Comparison of ENCODE assay signal across 3 cellular contexts in genomic region chr19:31102674-31103073, GRCh38.
TF ChIP-seq lines count a peak whose summit lies in the region.

No MANE protein-coding gene starts in this region.

TF ChIP-seq in GM23338, 12 proteins besides CTCF, POLR2A, EP300 and RAD21 (continued from another document):
- TF ChIP-seq, protein P1, sequence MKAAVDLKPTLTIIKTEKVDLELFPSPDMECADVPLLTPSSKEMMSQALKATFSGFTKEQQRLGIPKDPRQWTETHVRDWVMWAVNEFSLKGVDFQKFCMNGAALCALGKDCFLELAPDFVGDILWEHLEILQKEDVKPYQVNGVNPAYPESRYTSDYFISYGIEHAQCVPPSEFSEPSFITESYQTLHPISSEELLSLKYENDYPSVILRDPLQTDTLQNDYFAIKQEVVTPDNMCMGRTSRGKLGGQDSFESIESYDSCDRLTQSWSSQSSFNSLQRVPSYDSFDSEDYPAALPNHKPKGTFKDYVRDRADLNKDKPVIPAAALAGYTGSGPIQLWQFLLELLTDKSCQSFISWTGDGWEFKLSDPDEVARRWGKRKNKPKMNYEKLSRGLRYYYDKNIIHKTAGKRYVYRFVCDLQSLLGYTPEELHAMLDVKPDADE (IDR thresholded peaks at IDR 0.05), result no peak
TF ChIP-seq in GM23338: peak in this region for 0.

TF ChIP-seq in K562, 482 proteins besides CTCF, POLR2A, EP300 and RAD21 (continued from another document):
- peak; percentile 81 for TF ChIP-seq RBM25 (IDR thresholded peaks at IDR 0.05; ENCODE audit: low read depth, low read length, severe bottlenecking)

TF ChIP-seq in HepG2, 621 proteins besides CTCF, POLR2A, EP300 and RAD21:
- TF ChIP-seq, protein P2, sequence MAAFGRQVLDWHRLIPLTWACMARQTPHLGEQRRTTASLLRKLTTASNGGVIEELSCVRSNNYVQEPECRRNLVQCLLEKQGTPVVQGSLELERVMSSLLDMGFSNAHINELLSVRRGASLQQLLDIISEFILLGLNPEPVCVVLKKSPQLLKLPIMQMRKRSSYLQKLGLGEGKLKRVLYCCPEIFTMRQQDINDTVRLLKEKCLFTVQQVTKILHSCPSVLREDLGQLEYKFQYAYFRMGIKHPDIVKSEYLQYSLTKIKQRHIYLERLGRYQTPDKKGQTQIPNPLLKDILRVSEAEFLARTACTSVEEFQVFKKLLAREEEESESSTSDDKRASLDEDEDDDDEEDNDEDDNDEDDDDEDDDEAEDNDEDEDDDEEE (CRISPR knock-in tag; IDR thresholded peaks at IDR 0.05), result no peak
- TF ChIP-seq DNMT3B (CRISPR knock-in tag; conservative IDR thresholded peaks at IDR 0.05) (no peak), ZMYM3 (CRISPR knock-in tag; IDR thresholded peaks at IDR 0.05) (no peak), DMAP1 (CRISPR knock-in tag; IDR thresholded peaks at IDR 0.05) (no peak), MIER2 (CRISPR knock-in tag; IDR thresholded peaks at IDR 0.05) (no peak), ZNF564 (CRISPR knock-in tag; IDR thresholded peaks at IDR 0.05) (no peak), TGIF2 (CRISPR knock-in tag; IDR thresholded peaks at IDR 0.05) (no peak), MAFG (CRISPR knock-in tag; IDR thresholded peaks at IDR 0.05) (no peak), KDM6A (CRISPR knock-in tag; IDR thresholded peaks at IDR 0.05; ENCODE audit: low read depth) (no peak), ZNF33B (CRISPR knock-in tag; IDR thresholded peaks at IDR 0.05) (no peak), ZFP36L2 (CRISPR knock-in tag; IDR thresholded peaks at IDR 0.05) (no peak), ZNF335 (CRISPR knock-in tag; IDR thresholded peaks at IDR 0.05) (no peak), ATF3 (CRISPR knock-in tag; IDR thresholded peaks at IDR 0.05) (no peak), ZSCAN22 (CRISPR knock-in tag; IDR thresholded peaks at IDR 0.05) (no peak), ZFX (CRISPR knock-in tag; IDR thresholded peaks at IDR 0.05; ENCODE audit: low read depth) (no peak), ZBTB42 (CRISPR knock-in tag; IDR thresholded peaks at IDR 0.05) (no peak), HOXA3 (CRISPR knock-in tag; IDR thresholded peaks at IDR 0.05) (no peak), SMYD3 (CRISPR knock-in tag; IDR thresholded peaks at IDR 0.05) (no peak)
- TF ChIP-seq, protein P3, sequence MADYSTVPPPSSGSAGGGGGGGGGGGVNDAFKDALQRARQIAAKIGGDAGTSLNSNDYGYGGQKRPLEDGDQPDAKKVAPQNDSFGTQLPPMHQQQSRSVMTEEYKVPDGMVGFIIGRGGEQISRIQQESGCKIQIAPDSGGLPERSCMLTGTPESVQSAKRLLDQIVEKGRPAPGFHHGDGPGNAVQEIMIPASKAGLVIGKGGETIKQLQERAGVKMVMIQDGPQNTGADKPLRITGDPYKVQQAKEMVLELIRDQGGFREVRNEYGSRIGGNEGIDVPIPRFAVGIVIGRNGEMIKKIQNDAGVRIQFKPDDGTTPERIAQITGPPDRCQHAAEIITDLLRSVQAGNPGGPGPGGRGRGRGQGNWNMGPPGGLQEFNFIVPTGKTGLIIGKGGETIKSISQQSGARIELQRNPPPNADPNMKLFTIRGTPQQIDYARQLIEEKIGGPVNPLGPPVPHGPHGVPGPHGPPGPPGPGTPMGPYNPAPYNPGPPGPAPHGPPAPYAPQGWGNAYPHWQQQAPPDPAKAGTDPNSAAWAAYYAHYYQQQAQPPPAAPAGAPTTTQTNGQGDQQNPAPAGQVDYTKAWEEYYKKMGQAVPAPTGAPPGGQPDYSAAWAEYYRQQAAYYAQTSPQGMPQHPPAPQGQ (CRISPR knock-in tag; IDR thresholded peaks at IDR 0.05; ENCODE audit: borderline replicate concordance), result no peak
- TF ChIP-seq, protein P4, sequence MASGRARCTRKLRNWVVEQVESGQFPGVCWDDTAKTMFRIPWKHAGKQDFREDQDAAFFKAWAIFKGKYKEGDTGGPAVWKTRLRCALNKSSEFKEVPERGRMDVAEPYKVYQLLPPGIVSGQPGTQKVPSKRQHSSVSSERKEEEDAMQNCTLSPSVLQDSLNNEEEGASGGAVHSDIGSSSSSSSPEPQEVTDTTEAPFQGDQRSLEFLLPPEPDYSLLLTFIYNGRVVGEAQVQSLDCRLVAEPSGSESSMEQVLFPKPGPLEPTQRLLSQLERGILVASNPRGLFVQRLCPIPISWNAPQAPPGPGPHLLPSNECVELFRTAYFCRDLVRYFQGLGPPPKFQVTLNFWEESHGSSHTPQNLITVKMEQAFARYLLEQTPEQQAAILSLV (CRISPR knock-in tag; IDR thresholded peaks at IDR 0.05; ENCODE audit: borderline replicate concordance), result no peak
